9 cellular contexts compared by ENCODE assay signal in the genomic region with DNA sequence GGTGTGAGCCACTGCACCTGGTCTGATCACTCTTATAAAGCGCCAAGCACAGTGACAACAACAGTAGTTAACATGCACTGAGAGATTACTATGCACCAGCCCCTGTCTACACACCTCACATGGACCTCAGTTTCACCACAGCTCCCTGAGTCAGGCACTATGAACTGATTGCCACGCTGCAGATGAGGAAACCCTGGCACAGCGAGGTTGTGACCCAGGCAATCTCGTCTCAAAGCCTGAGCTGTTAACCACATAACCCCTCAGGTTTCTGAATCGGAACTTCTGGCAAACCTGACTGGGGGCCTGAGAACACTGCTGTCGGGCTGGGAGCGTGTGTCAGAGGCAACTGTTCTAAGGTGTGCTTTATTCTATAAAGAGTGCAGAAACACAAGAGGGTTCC. TPM values are rescaled to one million over a fixed set of nuclear protein-coding genes. Genes with fewer than 3 reads are reported as not detected.
DNase-seq lines count a peak whose midpoint lies in the region; FAIRE-seq and TF ChIP-seq lines count a peak whose summit lies in the region.
"Had no signal": no experiment of that assay in that cellular context is flagged by ENCODE, and none has a peak within 500 bp of the region (broad histone marks: within the 10 kb centered on the region; RNA-seq: fewer than 3 reads in every experiment).

No MANE protein-coding gene starts in this region.

- TF ChIP-seq CTCF in RWPE1 (conservative IDR thresholded peaks at IDR 0.05; ENCODE audit: low read depth): no peak
- no peak for TF ChIP-seq CTCF in fibroblast of villous mesenchyme (IDR thresholded peaks at IDR 0.05; ENCODE audit: insufficient read depth, low read depth, low read length)
- TF ChIP-seq CTCF in coronary artery (IDR thresholded peaks at IDR 0.05): no peak

- no peak for FAIRE-seq in HTR-8/SVneo (lab: Jason Lieb, UNC)

- DNase-seq in RWPE1 (ENCODE audit: low spot score) (no peak), fibroblast of villous mesenchyme (ENCODE audit: low read depth) (peak; percentile 30), NCI-H1105 (lab: John Stamatoyannopoulos, UW) (no peak), coronary artery (ENCODE audit: low spot score) (no peak), HTR-8/SVneo (ENCODE audit: insufficient read length, low spot score) (no peak)
- peak; percentile 72 to 76 for DNase-seq in activated T-cell treated with anti-CD3 and anti-CD28 coated beads, Interleukin-2, amount 50 U/mL, for 48 hours
- peak; percentile 15 to 42 for DNase-seq in stimulated activated CD8-positive, alpha-beta memory T cell treated with anti-CD3 and anti-CD28 coated beads, Interleukin-4, amount 100 ng/mL, for 4 hours (ENCODE audit: low read depth in 2 of 2, low spot score in 1 of 2)
- DNase-seq: NCI-H1092 treated with DMSO at 0.1 percent for 48 hours had no signal

- no peak overlapping the region for H3K4me3 ChIP-seq in fibroblast of villous mesenchyme (ENCODE audit: low read depth, low read length)
- no peak overlapping the region for H3K4me3 ChIP-seq in coronary artery
- H3K4me3 ChIP-seq: lung had no signal

- CTCF ChIA-PET in RWPE1 (lab: Yijun Ruan, JAX): interaction anchor here (0.6 kb wide), 1 partner anchor 111 kb away, joined by 4 read pairs; no protein-coding TSS in a partner anchor

- H3K27ac ChIP-seq in RWPE1 (peak overlapping the region; percentile 91), coronary artery (peak overlapping the region in 1 of 2 donors; percentile 31)

- POLR2A ChIA-PET in RWPE1 (lab: Yijun Ruan, JAX; ENCODE audit: low non-redundant PET): interaction anchor here (0.6 kb wide), 1 partner anchor 62 kb away, joined by 3 read pairs; no protein-coding TSS in a partner anchor

RNA-seq across cellular contexts. Expression of gene FSCN1, which starts 38.1 kb away (rescaled TPM):
- total RNA-seq in fibroblast of villous mesenchyme: 256 and 312 TPM in 2 replicates

Comparison
In these comparisons a context has a peak if more than half of its experiments do, and no peak if none do; other contexts are left out.
1. DNase-seq: peak in activated T-cell treated with anti-CD3 and anti-CD28 coated beads, Interleukin-2, amount 50 U/mL, for 48 hours (2 of 2), fibroblast of villous mesenchyme (single experiment) and stimulated activated CD8-positive, alpha-beta memory T cell treated with anti-CD3 and anti-CD28 coated beads, Interleukin-4, amount 100 ng/mL, for 4 hours (2 of 2); none in RWPE1 (single experiment), NCI-H1105 (single experiment), coronary artery (single experiment) and HTR-8/SVneo (single experiment).